In genomic region chr2:171523969-171524401, GRCh38 we compare ENCODE assay signal across 8 cellular contexts. TPM values are rescaled to one million over a fixed set of nuclear protein-coding genes. Genes with fewer than 3 reads are reported as not detected.
A peak's percentile ranks its signal among the peaks of the same experiment; 100 is the strongest.
DNase-seq lines count a peak whose midpoint lies in the region; ATAC-seq, FAIRE-seq and TF ChIP-seq lines count a peak whose summit lies in the region.

No MANE protein-coding gene starts in this region.

- H3K36me3 ChIP-seq in trophoblast cell (ENCODE audit: control insufficient read depth in 1 of 2, insufficient read depth in 2 of 2, low read length in 2 of 2): no peaks in the 10 kb centered on the region

- H3K27ac ChIP-seq in RWPE1 (peak overlapping the region; percentile 96), trophoblast cell (ENCODE audit: low read depth, low read length) (no peak overlapping the region)

- H2BK120ac ChIP-seq in trophoblast cell (ENCODE audit: insufficient read depth, low read length, poor library complexity): no peak overlapping the region

- CTCF ChIA-PET in RWPE1 (lab: Yijun Ruan, JAX): interaction anchor here (0.6 kb wide), 1 partner anchor 69 kb away, joined by 3 read pairs; no protein-coding TSS in a partner anchor

- H2BK12ac ChIP-seq in trophoblast cell (ENCODE audit: low read length): no peak overlapping the region

- peaks cover 3% of the 10 kb centered on the region for H3K79me1 ChIP-seq in trophoblast cell (ENCODE audit: low read length)

- H3K4me1 ChIP-seq in trophoblast cell (ENCODE audit: control insufficient read depth in 1 of 2, insufficient read depth in 2 of 2, low read length in 2 of 2): peaks cover 5 to 7% of the 10 kb centered on the region in 2 experiments

- ATAC-seq in activated CD4-positive, CD25-positive, alpha-beta regulatory T cell treated with anti-CD3 and anti-CD28 coated beads, Interleukin-2, amount 50 U/mL, for 24 hours: no peak
- ATAC-seq in HG02571 (IDR thresholded peaks at IDR 0.05; ENCODE audit: unreplicated experiment): no peak

- H3K4me2 ChIP-seq in trophoblast cell (ENCODE audit: low read length): peak overlapping the region; percentile 100

- no peak for FAIRE-seq in RCC 7860 (lab: Jason Lieb, UNC)

- H3K4ac ChIP-seq in trophoblast cell (ENCODE audit: low read depth, low read length): no peak overlapping the region

- POLR2A ChIA-PET in RWPE1 (lab: Yijun Ruan, JAX; ENCODE audit: low non-redundant PET): no interaction called here

- H3K14ac ChIP-seq in trophoblast cell (ENCODE audit: low read length): no peak overlapping the region

- DNase-seq in GM03348 (ENCODE audit: low spot score) (peak; percentile 62), RWPE1 (ENCODE audit: low spot score) (peak; percentile 80), fibroblast of pulmonary artery (ENCODE audit: low read depth) (peak; percentile 54), trophoblast cell (peak; percentile 88 to 97), RCC 7860 (ENCODE audit: low spot score) (no peak), DMS79 (lab: John Stamatoyannopoulos, UW) (no peak)

- H3K18ac ChIP-seq in trophoblast cell (ENCODE audit: low read length): no peak overlapping the region

- peak overlapping the region; percentile 46 for H4K12ac ChIP-seq in trophoblast cell (ENCODE audit: low read depth, low read length)

- peaks cover 20% of the 10 kb centered on the region for H3K27me3 ChIP-seq in trophoblast cell (ENCODE audit: insufficient read depth, low read length)

- H2BK5ac ChIP-seq in trophoblast cell (ENCODE audit: low read depth, low read length, poor library complexity): no peak overlapping the region

- TF ChIP-seq CTCF in RWPE1 (conservative IDR thresholded peaks at IDR 0.05; ENCODE audit: low read depth) (no peak), fibroblast of pulmonary artery (IDR thresholded peaks at IDR 0.05; ENCODE audit: low read length, missing control alignments) (no peak)

- H3K4me3 ChIP-seq in fibroblast of pulmonary artery (replicated peaks; ENCODE audit: low read depth, low read length) (peak overlapping the region; percentile 93), trophoblast cell (ENCODE audit: low read depth, low read length) (no peak overlapping the region)

- no peak overlapping the region for H3K23ac ChIP-seq in trophoblast cell (ENCODE audit: low read length)

- no peak overlapping the region for H3K9ac ChIP-seq in trophoblast cell (ENCODE audit: low read length)

- H4K91ac ChIP-seq in trophoblast cell (ENCODE audit: low read depth, low read length): no peak overlapping the region

- H4K8ac ChIP-seq in trophoblast cell (ENCODE audit: low read depth, low read length): no peak overlapping the region

- peaks cover 1% of the 10 kb centered on the region for H3K79me2 ChIP-seq in trophoblast cell (ENCODE audit: control insufficient read depth, insufficient read depth, low read length, poor library complexity)

- H2AK5ac ChIP-seq in trophoblast cell (ENCODE audit: low read length): no peak overlapping the region

- H2AFZ ChIP-seq in trophoblast cell (ENCODE audit: insufficient read depth, low read length, poor library complexity): peak overlapping the region; percentile 39

- no peaks in the 10 kb centered on the region for H3K9me3 ChIP-seq in trophoblast cell (ENCODE audit: insufficient read depth, low read depth, low read length)

- no CpG with 5 or more reads among the region's 7 CpGs for WGBS in trophoblast cell (ENCODE audit: extremely low coverage, insufficient coverage, insufficient read length)

RNA-seq across cellular contexts. Expression of gene CYBRD1, which starts 1.7 kb away (rescaled TPM):
- polyA plus RNA-seq in trophoblast cell (2013): 1.1 and 1.2 TPM in 2 replicates

Comparison
In these comparisons a context has a peak if more than half of its experiments do, and no peak if none do; other contexts are left out.
1. DNase-seq: peak in GM03348 (single experiment), RWPE1 (single experiment), fibroblast of pulmonary artery (single experiment) and trophoblast cell (2 of 2); none in RCC 7860 (single experiment) and DMS79 (single experiment).